In the genomic region with DNA sequence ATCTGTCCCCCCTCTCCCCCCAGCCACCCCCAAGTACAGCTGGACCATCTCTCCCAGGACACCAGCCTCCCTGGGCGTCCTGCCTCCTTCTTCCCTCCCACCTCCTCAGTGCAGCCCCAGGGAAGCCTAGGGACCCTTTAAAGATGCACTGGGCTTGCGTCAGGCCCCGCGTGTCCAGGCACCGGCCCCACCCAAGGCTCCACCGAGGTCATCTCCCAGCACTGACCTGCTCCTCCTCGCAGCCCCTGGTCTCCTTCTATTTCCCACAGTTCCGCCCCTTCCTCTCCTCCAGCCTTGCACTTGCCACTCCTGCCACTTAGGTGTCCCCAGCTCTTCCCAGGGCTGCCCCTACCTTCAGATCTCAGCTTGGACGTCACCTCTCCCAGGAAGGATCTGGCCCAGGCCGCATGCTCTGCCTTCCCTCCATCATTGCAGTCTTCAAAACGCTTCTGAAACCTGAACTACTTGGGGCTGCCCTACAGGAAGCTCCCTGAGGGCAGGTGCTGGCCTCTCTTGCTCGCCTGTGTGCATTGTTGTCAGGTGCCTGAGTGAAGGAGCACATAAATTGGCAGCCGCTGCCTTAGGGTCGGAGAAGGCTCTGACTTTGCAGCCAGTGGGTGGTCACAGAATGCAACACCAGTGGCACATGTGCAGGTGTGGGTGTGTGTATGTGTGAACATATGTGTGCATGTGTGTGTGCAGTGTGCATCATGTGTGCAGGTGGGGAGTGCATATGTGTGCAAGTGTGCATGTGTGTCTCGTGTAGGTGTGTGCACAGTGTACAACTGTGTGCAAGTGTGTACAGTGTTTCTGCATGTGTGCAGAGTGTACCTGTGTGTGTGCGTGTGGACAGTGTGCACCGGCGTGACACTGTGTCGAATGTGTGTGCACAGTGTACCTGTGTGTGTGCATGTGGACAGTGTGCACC, we compare ENCODE assay signal across 2 cellular contexts.
TF ChIP-seq lines count a peak whose summit lies in the region.

No MANE protein-coding gene starts in this region.

TF ChIP-seq in HEK293, 187 proteins besides CTCF, POLR2A, EP300 and RAD21 (continues in another document):
- TF ChIP-seq, protein P1, sequence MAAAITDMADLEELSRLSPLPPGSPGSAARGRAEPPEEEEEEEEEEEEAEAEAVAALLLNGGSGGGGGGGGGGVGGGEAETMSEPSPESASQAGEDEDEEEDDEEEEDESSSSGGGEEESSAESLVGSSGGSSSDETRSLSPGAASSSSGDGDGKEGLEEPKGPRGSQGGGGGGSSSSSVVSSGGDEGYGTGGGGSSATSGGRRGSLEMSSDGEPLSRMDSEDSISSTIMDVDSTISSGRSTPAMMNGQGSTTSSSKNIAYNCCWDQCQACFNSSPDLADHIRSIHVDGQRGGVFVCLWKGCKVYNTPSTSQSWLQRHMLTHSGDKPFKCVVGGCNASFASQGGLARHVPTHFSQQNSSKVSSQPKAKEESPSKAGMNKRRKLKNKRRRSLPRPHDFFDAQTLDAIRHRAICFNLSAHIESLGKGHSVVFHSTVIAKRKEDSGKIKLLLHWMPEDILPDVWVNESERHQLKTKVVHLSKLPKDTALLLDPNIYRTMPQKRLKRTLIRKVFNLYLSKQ (tag by site-specific recombination; IDR thresholded peaks at IDR 0.05; ENCODE audit: borderline replicate concordance) = no peak
- TF ChIP-seq YY2 (tag by site-specific recombination; IDR thresholded peaks at IDR 0.05) (no peak), FEZF1 (tag by site-specific recombination; IDR thresholded peaks at IDR 0.05) (no peak), ZNF510 (tag by site-specific recombination; IDR thresholded peaks at IDR 0.05; ENCODE audit: insufficient replicate concordance) (no peak), ZNF37A (tag by site-specific recombination; IDR thresholded peaks at IDR 0.05) (no peak), ZNF324 (tag by site-specific recombination; IDR thresholded peaks at IDR 0.05) (no peak), ZNF18 (tag by site-specific recombination; IDR thresholded peaks at IDR 0.05) (peak; percentile 71; the same call in 1 of the 2 replicates), ZNF16 (tag by site-specific recombination; IDR thresholded peaks at IDR 0.05; ENCODE audit: low read depth) (no peak), ZNF561 (tag by site-specific recombination; IDR thresholded peaks at IDR 0.05; ENCODE audit: borderline replicate concordance) (no peak), PRDM1 (tag by site-specific recombination; IDR thresholded peaks at IDR 0.05) (no peak), ZNF354C (tag by site-specific recombination; IDR thresholded peaks at IDR 0.05; ENCODE audit: borderline replicate concordance, low read depth) (no peak), ZBTB49 (tag by site-specific recombination; IDR thresholded peaks at IDR 0.05; ENCODE audit: low read depth) (no peak)
- TF ChIP-seq, protein P2, sequence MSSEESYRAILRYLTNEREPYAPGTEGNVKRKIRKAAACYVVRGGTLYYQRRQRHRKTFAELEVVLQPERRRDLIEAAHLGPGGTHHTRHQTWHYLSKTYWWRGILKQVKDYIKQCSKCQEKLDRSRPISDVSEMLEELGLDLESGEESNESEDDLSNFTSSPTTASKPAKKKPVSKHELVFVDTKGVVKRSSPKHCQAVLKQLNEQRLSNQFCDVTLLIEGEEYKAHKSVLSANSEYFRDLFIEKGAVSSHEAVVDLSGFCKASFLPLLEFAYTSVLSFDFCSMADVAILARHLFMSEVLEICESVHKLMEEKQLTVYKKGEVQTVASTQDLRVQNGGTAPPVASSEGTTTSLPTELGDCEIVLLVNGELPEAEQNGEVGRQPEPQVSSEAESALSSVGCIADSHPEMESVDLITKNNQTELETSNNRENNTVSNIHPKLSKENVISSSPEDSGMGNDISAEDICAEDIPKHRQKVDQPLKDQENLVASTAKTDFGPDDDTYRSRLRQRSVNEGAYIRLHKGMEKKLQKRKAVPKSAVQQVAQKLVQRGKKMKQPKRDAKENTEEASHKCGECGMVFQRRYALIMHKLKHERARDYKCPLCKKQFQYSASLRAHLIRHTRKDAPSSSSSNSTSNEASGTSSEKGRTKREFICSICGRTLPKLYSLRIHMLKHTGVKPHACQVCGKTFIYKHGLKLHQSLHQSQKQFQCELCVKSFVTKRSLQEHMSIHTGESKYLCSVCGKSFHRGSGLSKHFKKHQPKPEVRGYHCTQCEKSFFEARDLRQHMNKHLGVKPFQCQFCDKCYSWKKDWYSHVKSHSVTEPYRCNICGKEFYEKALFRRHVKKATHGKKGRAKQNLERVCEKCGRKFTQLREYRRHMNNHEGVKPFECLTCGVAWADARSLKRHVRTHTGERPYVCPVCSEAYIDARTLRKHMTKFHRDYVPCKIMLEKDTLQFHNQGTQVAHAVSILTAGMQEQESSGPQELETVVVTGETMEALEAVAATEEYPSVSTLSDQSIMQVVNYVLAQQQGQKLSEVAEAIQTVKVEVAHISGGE (tag by site-specific recombination; conservative IDR thresholded peaks at IDR 0.05; ENCODE audit: low read depth) = no peak
- TF ChIP-seq, protein P3, sequence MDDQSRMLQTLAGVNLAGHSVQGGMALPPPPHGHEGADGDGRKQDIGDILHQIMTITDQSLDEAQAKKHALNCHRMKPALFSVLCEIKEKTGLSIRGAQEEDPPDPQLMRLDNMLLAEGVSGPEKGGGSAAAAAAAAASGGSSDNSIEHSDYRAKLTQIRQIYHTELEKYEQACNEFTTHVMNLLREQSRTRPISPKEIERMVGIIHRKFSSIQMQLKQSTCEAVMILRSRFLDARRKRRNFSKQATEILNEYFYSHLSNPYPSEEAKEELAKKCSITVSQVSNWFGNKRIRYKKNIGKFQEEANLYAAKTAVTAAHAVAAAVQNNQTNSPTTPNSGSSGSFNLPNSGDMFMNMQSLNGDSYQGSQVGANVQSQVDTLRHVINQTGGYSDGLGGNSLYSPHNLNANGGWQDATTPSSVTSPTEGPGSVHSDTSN (CRISPR knock-in tag; IDR thresholded peaks at IDR 0.05) = no peak

TF ChIP-seq in H1, 55 proteins besides CTCF, POLR2A, EP300 and RAD21:
- TF ChIP-seq RNF2 (IDR thresholded peaks at IDR 0.05; ENCODE audit: borderline replicate concordance, low read depth, low read length, missing control alignments, poor library complexity, severe bottlenecking) (no peak), ATF2 (IDR thresholded peaks at IDR 0.05; ENCODE audit: low read length) (no peak), TBP (IDR thresholded peaks at IDR 0.05; ENCODE audit: low read depth, low read length) (no peak)
- TF ChIP-seq, protein P4, sequence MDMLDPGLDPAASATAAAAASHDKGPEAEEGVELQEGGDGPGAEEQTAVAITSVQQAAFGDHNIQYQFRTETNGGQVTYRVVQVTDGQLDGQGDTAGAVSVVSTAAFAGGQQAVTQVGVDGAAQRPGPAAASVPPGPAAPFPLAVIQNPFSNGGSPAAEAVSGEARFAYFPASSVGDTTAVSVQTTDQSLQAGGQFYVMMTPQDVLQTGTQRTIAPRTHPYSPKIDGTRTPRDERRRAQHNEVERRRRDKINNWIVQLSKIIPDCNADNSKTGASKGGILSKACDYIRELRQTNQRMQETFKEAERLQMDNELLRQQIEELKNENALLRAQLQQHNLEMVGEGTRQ (IDR thresholded peaks at IDR 0.05; ENCODE audit: low read length) = peak; percentile 39; the same call in 1 of the 2 replicates
- TF ChIP-seq, protein P5, sequence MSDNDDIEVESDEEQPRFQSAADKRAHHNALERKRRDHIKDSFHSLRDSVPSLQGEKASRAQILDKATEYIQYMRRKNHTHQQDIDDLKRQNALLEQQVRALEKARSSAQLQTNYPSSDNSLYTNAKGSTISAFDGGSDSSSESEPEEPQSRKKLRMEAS (IDR thresholded peaks at IDR 0.05) = peak; percentile 42; the same call in 1 of the 2 replicates
- TF ChIP-seq, protein P6, sequence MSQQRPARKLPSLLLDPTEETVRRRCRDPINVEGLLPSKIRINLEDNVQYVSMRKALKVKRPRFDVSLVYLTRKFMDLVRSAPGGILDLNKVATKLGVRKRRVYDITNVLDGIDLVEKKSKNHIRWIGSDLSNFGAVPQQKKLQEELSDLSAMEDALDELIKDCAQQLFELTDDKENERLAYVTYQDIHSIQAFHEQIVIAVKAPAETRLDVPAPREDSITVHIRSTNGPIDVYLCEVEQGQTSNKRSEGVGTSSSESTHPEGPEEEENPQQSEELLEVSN (IDR thresholded peaks at IDR 0.05) = peak; percentile 62; the same call in 1 of the 2 replicates
